In the genomic region with DNA sequence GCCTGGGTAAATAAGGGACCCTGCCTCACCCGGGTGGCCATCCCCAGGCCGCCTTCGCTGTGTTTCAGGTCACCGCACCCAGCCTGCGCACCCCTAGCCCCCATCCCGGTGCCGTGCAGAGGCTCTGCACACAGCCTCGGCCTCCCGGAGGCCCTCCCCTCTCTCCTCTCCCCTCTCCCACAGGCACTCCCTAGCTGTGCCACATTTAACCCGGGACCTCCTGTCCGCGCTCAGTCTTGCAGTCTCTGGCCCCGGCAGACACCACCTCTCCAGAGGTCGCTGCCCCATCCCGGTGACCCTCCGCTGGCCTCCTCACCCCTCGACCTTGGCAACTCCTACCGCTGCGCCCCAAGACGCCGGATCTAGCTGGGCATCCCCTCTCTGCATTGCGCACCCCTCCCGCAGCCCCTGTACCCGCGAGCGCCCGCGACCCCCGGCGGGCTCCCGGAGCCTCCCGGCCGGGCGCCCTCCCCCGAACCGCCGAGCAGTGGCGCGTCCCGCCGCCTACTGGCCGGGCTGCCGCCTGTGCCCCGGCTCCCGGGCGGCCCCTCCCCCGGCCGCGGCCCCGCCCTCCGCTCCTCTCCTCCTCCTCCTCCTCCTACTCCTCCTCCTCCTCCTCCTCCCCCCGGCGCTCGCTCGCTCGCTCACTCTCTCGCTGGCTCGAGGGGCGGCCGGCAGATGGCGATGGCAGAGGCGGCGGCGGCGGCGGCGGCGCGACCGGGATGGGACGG, we compare ENCODE assay signal across 8 cellular contexts. TPM values are rescaled to one million over a fixed set of nuclear protein-coding genes. Genes with fewer than 3 reads are reported as not detected.
DNase-seq lines count a peak whose midpoint lies in the region; ATAC-seq and TF ChIP-seq lines count a peak whose summit lies in the region.

A gene (plus strand): TSS at position 647 of the 731 bp plus-strand sequence.

- peak; percentile 13 for DNase-seq in NCI-H2107 treated with DMSO at 0.1 percent for 48 hours (lab: John Stamatoyannopoulos, UW; ENCODE audit: unreplicated experiment)
- DNase-seq in NCI-H2107 (lab: John Stamatoyannopoulos, UW): no peak
- peak; percentile 55 for DNase-seq in NCI-H526 treated with DMSO at 0.1 percent for 48 hours (lab: John Stamatoyannopoulos, UW)
- DNase-seq in activated naive CD4-positive, alpha-beta T cell treated with Interleukin-2 at 50 U/mL for 16 hours: peak; percentile 8
- peak; percentile 84 for DNase-seq in globus pallidus (ENCODE audit: low spot score)
- peak; percentile 98 for DNase-seq in osteoblast (ENCODE audit: insufficient read length, low spot score, missing footprints)

- no peaks in the 10 kb centered on the region for H4K20me1 ChIP-seq in osteoblast (ENCODE audit: insufficient read depth, low read length)

- H3K79me2 ChIP-seq in osteoblast (ENCODE audit: insufficient read depth, low read length): no peaks in the 10 kb centered on the region

- peaks cover 4% of the 10 kb centered on the region for H3K4me1 ChIP-seq in osteoblast (ENCODE audit: insufficient read depth, low read length)

- peak within 1 kb of the TSS; percentile 36 for H3K4me2 ChIP-seq in osteoblast (ENCODE audit: insufficient read depth, low read length)

- peaks cover 30% of the 10 kb centered on the region for H3K27me3 ChIP-seq in osteoblast (ENCODE audit: insufficient read depth, low read length)

- no peaks in the 10 kb centered on the region for H3K36me3 ChIP-seq in osteoblast (ENCODE audit: insufficient read depth, low read length)

- H3K27ac ChIP-seq in osteoblast (ENCODE audit: low read depth, low read length): no peak within 1 kb of the TSS

- ATAC-seq in HG03039 (IDR thresholded peaks at IDR 0.05; ENCODE audit: unreplicated experiment) (peak; percentile 47), HG02938 (IDR thresholded peaks at IDR 0.05; ENCODE audit: unreplicated experiment) (no peak)

- peak within 1 kb of the TSS; percentile 30 for H3K4me3 ChIP-seq in osteoblast (ENCODE audit: insufficient read depth, low read length)

- H2AFZ ChIP-seq in osteoblast (ENCODE audit: low read length): no peak within 1 kb of the TSS

- no peak for TF ChIP-seq CTCF in osteoblast (IDR thresholded peaks at IDR 0.05; ENCODE audit: extremely low read depth, low read depth, low read length)

- no peaks in the 10 kb centered on the region for H3K9me3 ChIP-seq in osteoblast (ENCODE audit: low read depth, low read length)

RNA-seq across cellular contexts. Expression of the gene that starts here (rescaled TPM):
- total RNA-seq in osteoblast: 0.72 and 1.5 TPM in 2 replicates
